In the genomic region with DNA sequence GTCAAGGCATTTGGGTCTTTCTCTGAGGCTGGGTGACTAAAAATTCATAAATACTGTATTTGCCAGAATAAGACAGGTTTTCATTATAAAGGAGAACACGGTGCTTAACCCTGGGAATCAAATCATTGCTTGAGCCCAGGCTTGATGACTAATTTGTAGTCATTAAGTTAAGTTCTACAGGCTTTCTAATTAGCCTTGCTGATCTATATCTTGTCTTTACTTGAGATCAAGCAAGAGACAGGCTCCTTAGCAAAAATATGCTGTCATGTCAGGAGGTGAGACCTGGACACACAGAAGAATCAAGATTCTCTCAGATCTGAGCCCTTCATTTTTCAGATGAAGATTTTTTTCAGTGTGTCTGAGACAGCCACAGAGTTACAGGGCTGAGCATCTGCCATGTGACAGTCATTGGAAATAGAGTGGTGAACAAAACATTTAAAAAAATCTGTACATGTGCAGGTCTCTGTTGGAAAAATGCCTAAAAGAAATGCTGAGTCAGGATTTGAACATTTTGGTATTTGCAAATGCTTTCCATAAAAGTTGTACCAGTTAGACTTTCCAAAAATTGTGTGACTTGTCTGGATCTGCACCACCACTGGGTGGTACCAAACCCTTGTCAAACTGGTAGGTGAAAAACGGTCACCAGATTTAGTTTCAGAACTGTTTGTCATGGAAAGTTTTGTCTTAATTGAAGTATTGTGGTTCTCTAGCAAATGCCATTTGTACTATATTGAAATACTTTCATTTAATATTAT, we compare ENCODE assay signal across 1 cellular context.
TF ChIP-seq lines count a peak whose summit lies in the region.

No MANE protein-coding gene starts in this region.

TF ChIP-seq in GM12878, 131 proteins besides CTCF, POLR2A, EP300 and RAD21 (continued from another document):
- TF ChIP-seq RFX5 (IDR thresholded peaks at IDR 0.05; ENCODE audit: low read depth, low read length) (no peak), ATF7 (IDR thresholded peaks at IDR 0.05; ENCODE audit: low read depth) (peak; percentile 38; the same call in 1 of the 2 replicates), RUNX3 (IDR thresholded peaks at IDR 0.05; ENCODE audit: low read length) (no peak), NBN (IDR thresholded peaks at IDR 0.05) (no peak), SRF (IDR thresholded peaks at IDR 0.05; ENCODE audit: low read depth in 2 of 2, low read length in 2 of 2) (no peak), NFYA (IDR thresholded peaks at IDR 0.05; ENCODE audit: borderline replicate concordance, low read depth, low read length) (no peak), SP1 (IDR thresholded peaks at IDR 0.05; ENCODE audit: low read depth, low read length) (no peak), POLR2AphosphoS5 (IDR thresholded peaks at IDR 0.05; ENCODE audit: low read length) (no peak), SMC3 (IDR thresholded peaks at IDR 0.05; ENCODE audit: borderline replicate concordance, low read length) (peak; percentile 48), SMARCA5 (IDR thresholded peaks at IDR 0.05) (no peak), GATAD2B (conservative IDR thresholded peaks at IDR 0.05; ENCODE audit: low read depth) (no peak), KLF5 (IDR thresholded peaks at IDR 0.05; ENCODE audit: partially characterized antibody) (no peak), ZNF207 (IDR thresholded peaks at IDR 0.05; ENCODE audit: borderline replicate concordance) (no peak), SUPT20H (IDR thresholded peaks at IDR 0.05; ENCODE audit: borderline replicate concordance, control insufficient read depth, low read depth, low read length) (no peak), RCOR1 (conservative IDR thresholded peaks at IDR 0.05; ENCODE audit: low read depth, low read length) (no peak), HDAC6 (IDR thresholded peaks at IDR 0.05; ENCODE audit: unreplicated experiment) (no peak), WRNIP1 (IDR thresholded peaks at IDR 0.05; ENCODE audit: borderline replicate concordance, low read depth, low read length) (no peak), STAT1 (conservative IDR thresholded peaks at IDR 0.05) (no peak), RB1 (IDR thresholded peaks at IDR 0.05; ENCODE audit: borderline replicate concordance) (no peak), BACH1 (IDR thresholded peaks at IDR 0.05; ENCODE audit: borderline replicate concordance) (peak; percentile 67; the same call in 1 of the 2 replicates), SIN3A (IDR thresholded peaks at IDR 0.05; ENCODE audit: low read depth, low read length) (no peak)
- TF ChIP-seq, protein P1, sequence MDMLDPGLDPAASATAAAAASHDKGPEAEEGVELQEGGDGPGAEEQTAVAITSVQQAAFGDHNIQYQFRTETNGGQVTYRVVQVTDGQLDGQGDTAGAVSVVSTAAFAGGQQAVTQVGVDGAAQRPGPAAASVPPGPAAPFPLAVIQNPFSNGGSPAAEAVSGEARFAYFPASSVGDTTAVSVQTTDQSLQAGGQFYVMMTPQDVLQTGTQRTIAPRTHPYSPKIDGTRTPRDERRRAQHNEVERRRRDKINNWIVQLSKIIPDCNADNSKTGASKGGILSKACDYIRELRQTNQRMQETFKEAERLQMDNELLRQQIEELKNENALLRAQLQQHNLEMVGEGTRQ (IDR thresholded peaks at IDR 0.05; ENCODE audit: borderline replicate concordance, low read depth, low read length) = no peak
- TF ChIP-seq, protein P2, sequence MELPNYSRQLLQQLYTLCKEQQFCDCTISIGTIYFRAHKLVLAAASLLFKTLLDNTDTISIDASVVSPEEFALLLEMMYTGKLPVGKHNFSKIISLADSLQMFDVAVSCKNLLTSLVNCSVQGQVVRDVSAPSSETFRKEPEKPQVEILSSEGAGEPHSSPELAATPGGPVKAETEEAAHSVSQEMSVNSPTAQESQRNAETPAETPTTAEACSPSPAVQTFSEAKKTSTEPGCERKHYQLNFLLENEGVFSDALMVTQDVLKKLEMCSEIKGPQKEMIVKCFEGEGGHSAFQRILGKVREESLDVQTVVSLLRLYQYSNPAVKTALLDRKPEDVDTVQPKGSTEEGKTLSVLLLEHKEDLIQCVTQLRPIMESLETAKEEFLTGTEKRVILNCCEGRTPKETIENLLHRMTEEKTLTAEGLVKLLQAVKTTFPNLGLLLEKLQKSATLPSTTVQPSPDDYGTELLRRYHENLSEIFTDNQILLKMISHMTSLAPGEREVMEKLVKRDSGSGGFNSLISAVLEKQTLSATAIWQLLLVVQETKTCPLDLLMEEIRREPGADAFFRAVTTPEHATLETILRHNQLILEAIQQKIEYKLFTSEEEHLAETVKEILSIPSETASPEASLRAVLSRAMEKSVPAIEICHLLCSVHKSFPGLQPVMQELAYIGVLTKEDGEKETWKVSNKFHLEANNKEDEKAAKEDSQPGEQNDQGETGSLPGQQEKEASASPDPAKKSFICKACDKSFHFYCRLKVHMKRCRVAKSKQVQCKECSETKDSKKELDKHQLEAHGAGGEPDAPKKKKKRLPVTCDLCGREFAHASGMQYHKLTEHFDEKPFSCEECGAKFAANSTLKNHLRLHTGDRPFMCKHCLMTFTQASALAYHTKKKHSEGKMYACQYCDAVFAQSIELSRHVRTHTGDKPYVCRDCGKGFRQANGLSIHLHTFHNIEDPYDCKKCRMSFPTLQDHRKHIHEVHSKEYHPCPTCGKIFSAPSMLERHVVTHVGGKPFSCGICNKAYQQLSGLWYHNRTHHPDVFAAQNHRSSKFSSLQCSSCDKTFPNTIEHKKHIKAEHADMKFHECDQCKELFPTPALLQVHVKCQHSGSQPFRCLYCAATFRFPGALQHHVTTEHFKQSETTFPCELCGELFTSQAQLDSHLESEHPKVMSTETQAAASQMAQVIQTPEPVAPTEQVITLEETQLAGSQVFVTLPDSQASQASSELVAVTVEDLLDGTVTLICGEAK (IDR thresholded peaks at IDR 0.05; ENCODE audit: borderline replicate concordance) = no peak
- TF ChIP-seq, protein P3, sequence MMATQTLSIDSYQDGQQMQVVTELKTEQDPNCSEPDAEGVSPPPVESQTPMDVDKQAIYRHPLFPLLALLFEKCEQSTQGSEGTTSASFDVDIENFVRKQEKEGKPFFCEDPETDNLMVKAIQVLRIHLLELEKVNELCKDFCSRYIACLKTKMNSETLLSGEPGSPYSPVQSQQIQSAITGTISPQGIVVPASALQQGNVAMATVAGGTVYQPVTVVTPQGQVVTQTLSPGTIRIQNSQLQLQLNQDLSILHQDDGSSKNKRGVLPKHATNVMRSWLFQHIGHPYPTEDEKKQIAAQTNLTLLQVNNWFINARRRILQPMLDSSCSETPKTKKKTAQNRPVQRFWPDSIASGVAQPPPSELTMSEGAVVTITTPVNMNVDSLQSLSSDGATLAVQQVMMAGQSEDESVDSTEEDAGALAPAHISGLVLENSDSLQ (IDR thresholded peaks at IDR 0.05) = no peak
- TF ChIP-seq, protein P4, sequence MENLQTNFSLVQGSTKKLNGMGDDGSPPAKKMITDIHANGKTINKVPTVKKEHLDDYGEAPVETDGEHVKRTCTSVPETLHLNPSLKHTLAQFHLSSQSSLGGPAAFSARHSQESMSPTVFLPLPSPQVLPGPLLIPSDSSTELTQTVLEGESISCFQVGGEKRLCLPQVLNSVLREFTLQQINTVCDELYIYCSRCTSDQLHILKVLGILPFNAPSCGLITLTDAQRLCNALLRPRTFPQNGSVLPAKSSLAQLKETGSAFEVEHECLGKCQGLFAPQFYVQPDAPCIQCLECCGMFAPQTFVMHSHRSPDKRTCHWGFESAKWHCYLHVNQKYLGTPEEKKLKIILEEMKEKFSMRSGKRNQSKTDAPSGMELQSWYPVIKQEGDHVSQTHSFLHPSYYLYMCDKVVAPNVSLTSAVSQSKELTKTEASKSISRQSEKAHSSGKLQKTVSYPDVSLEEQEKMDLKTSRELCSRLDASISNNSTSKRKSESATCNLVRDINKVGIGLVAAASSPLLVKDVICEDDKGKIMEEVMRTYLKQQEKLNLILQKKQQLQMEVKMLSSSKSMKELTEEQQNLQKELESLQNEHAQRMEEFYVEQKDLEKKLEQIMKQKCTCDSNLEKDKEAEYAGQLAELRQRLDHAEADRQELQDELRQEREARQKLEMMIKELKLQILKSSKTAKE (IDR thresholded peaks at IDR 0.05; ENCODE audit: low read depth, poor library complexity, severe bottlenecking) = peak; percentile 42
- TF ChIP-seq, protein P5, sequence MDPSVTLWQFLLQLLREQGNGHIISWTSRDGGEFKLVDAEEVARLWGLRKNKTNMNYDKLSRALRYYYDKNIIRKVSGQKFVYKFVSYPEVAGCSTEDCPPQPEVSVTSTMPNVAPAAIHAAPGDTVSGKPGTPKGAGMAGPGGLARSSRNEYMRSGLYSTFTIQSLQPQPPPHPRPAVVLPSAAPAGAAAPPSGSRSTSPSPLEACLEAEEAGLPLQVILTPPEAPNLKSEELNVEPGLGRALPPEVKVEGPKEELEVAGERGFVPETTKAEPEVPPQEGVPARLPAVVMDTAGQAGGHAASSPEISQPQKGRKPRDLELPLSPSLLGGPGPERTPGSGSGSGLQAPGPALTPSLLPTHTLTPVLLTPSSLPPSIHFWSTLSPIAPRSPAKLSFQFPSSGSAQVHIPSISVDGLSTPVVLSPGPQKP (IDR thresholded peaks at IDR 0.05; ENCODE audit: low read depth, low read length) = no peak
- TF ChIP-seq, protein P6, sequence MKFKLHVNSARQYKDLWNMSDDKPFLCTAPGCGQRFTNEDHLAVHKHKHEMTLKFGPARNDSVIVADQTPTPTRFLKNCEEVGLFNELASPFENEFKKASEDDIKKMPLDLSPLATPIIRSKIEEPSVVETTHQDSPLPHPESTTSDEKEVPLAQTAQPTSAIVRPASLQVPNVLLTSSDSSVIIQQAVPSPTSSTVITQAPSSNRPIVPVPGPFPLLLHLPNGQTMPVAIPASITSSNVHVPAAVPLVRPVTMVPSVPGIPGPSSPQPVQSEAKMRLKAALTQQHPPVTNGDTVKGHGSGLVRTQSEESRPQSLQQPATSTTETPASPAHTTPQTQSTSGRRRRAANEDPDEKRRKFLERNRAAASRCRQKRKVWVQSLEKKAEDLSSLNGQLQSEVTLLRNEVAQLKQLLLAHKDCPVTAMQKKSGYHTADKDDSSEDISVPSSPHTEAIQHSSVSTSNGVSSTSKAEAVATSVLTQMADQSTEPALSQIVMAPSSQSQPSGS (IDR thresholded peaks at IDR 0.05; ENCODE audit: low read length) = no peak
- TF ChIP-seq, protein P7, sequence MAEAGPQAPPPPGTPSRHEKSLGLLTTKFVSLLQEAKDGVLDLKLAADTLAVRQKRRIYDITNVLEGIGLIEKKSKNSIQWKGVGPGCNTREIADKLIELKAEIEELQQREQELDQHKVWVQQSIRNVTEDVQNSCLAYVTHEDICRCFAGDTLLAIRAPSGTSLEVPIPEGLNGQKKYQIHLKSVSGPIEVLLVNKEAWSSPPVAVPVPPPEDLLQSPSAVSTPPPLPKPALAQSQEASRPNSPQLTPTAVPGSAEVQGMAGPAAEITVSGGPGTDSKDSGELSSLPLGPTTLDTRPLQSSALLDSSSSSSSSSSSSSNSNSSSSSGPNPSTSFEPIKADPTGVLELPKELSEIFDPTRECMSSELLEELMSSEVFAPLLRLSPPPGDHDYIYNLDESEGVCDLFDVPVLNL (IDR thresholded peaks at IDR 0.05; ENCODE audit: low read depth, low read length) = no peak
- TF ChIP-seq, protein P8, sequence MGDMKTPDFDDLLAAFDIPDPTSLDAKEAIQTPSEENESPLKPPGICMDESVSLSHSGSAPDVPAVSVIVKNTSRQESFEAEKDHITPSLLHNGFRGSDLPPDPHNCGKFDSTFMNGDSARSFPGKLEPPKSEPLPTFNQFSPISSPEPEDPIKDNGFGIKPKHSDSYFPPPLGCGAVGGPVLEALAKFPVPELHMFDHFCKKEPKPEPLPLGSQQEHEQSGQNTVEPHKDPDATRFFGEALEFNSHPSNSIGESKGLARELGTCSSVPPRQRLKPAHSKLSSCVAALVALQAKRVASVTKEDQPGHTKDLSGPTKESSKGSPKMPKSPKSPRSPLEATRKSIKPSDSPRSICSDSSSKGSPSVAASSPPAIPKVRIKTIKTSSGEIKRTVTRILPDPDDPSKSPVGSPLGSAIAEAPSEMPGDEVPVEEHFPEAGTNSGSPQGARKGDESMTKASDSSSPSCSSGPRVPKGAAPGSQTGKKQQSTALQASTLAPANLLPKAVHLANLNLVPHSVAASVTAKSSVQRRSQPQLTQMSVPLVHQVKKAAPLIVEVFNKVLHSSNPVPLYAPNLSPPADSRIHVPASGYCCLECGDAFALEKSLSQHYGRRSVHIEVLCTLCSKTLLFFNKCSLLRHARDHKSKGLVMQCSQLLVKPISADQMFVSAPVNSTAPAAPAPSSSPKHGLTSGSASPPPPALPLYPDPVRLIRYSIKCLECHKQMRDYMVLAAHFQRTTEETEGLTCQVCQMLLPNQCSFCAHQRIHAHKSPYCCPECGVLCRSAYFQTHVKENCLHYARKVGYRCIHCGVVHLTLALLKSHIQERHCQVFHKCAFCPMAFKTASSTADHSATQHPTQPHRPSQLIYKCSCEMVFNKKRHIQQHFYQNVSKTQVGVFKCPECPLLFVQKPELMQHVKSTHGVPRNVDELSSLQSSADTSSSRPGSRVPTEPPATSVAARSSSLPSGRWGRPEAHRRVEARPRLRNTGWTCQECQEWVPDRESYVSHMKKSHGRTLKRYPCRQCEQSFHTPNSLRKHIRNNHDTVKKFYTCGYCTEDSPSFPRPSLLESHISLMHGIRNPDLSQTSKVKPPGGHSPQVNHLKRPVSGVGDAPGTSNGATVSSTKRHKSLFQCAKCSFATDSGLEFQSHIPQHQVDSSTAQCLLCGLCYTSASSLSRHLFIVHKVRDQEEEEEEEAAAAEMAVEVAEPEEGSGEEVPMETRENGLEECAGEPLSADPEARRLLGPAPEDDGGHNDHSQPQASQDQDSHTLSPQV (IDR thresholded peaks at IDR 0.05) = no peak
